In genomic region chr14:25090281-25090680, GRCh38 we compare ENCODE assay signal across 1 cellular context.
TF ChIP-seq lines count a peak whose summit lies in the region.

No MANE protein-coding gene starts in this region.

TF ChIP-seq in GM23338, 12 proteins besides CTCF, POLR2A, EP300 and RAD21:
- TF ChIP-seq JUNB (IDR thresholded peaks at IDR 0.05; ENCODE audit: unreplicated experiment) (no peak), NANOG (IDR thresholded peaks at IDR 0.05; ENCODE audit: borderline replicate concordance) (no peak), ZNF114 (CRISPR knock-in tag; IDR thresholded peaks at IDR 0.05) (no peak), ZNF331 (CRISPR knock-in tag; IDR thresholded peaks at IDR 0.05; ENCODE audit: low read depth) (no peak), POLR2AphosphoS5 (IDR thresholded peaks at IDR 0.05; ENCODE audit: low read depth) (no peak)
